8 cellular contexts compared by ENCODE assay signal in genomic region chr9:72364679-72365524, GRCh38. TPM values are rescaled to one million over a fixed set of nuclear protein-coding genes. Genes with fewer than 3 reads are reported as not detected.
A peak's percentile ranks its signal among the peaks of the same experiment; 100 is the strongest.
DNase-seq lines count a peak whose midpoint lies in the region; ATAC-seq and TF ChIP-seq lines count a peak whose summit lies in the region.

Gene ZFAND5 (minus strand): TSS chr9:72365208. CDS start chr9:72360778, 4,430 bp downstream.

- peaks cover 25% of the 10 kb centered on the region for H3K4me1 Mint-ChIP-seq in activated naive CD8-positive, alpha-beta T cell treated with anti-CD3 and anti-CD28 coated beads for 36 hours
- H3K4me1 Mint-ChIP-seq in osteocyte (ENCODE audit: unreplicated experiment) = peaks cover 32% of the 10 kb centered on the region

- H3K9me3 Mint-ChIP-seq in activated naive CD8-positive, alpha-beta T cell treated with anti-CD3 and anti-CD28 coated beads for 36 hours = no peaks in the 10 kb centered on the region
- no peaks in the 10 kb centered on the region for H3K9me3 Mint-ChIP-seq in osteocyte (ENCODE audit: unreplicated experiment)

- no peak for TF ChIP-seq CTCF in GM10248 (IDR thresholded peaks at IDR 0.05; ENCODE audit: control extremely low read depth, extremely low read depth, low read depth, missing control alignments)
- no peak for TF ChIP-seq CTCF in osteocyte (IDR thresholded peaks at IDR 0.05)

- no peaks in the 10 kb centered on the region for H3K27me3 ChIP-seq in thymus (ENCODE audit: control insufficient read depth, insufficient read depth)

- H3K27me3 Mint-ChIP-seq in activated naive CD8-positive, alpha-beta T cell treated with anti-CD3 and anti-CD28 coated beads for 36 hours = no peaks in the 10 kb centered on the region
- no peaks in the 10 kb centered on the region for H3K27me3 Mint-ChIP-seq in osteocyte (ENCODE audit: unreplicated experiment)

- H3K4me3 Mint-ChIP-seq in activated naive CD8-positive, alpha-beta T cell treated with anti-CD3 and anti-CD28 coated beads for 36 hours = peak within 1 kb of the TSS; percentile 92
- peak within 1 kb of the TSS; percentile 95 for H3K4me3 Mint-ChIP-seq in osteocyte (ENCODE audit: unreplicated experiment)

- intact Hi-C loops in head of caudate nucleus (cut with DNase I) = loop anchor here (5.0 kb wide), 1 partner anchor 227 kb away; no protein-coding TSS in a partner anchor

- H3K4me1 ChIP-seq in thymus (ENCODE audit: control insufficient read depth, insufficient read depth, low read length) = peaks cover 5% of the 10 kb centered on the region

- no peaks in the 10 kb centered on the region for H3K9me3 ChIP-seq in thymus (ENCODE audit: control insufficient read depth)

- DNase-seq in GM10248 (ENCODE audit: extremely low spot score) (peak; percentile 97), NCI-H1092 (lab: John Stamatoyannopoulos, UW) (peak; percentile 97), SKM-1 treated with dmso at 0.1 percent for 144 hours (lab: John Stamatoyannopoulos, UW; ENCODE audit: unreplicated experiment) (peak; percentile 76), head of caudate nucleus (peak; percentile 96 to 100 (median 99)), osteocyte (ENCODE audit: extremely low spot score, unreplicated experiment) (peak; percentile 99)
- DNase-seq in activated naive CD8-positive, alpha-beta T cell treated with anti-CD3 and anti-CD28 coated beads for 36 hours = peak; percentile 93

- peaks cover 3% of the 10 kb centered on the region for H3K36me3 ChIP-seq in thymus (ENCODE audit: control insufficient read depth, insufficient read depth)

- POLR2A ChIA-PET in GM10248 (lab: Yijun Ruan, JAX) = interaction anchor here (0.6 to 2.2 kb wide), 15 partner anchors 9 to 458 kb away, joined by 3 to 15 read pairs (median 4); partner anchors contain the start of genes ABHD17B and C9orf85

- H3K4me3 ChIP-seq in thymus (ENCODE audit: low read length) = peak within 1 kb of the TSS; percentile 99

- peak within 1 kb of the TSS; percentile 99 for H3K27ac ChIP-seq in thymus (ENCODE audit: low read depth)

- CTCF ChIA-PET in GM10248 (lab: Yijun Ruan, JAX) = interaction anchor here (0.7 to 1.8 kb wide), 6 partner anchors 10 to 227 kb away, joined by 3 to 8 read pairs (median 4); no protein-coding TSS in a partner anchor

- ATAC-seq in HG02588 (IDR thresholded peaks at IDR 0.05; ENCODE audit: unreplicated experiment) = peak; percentile 77

- H3K36me3 Mint-ChIP-seq in activated naive CD8-positive, alpha-beta T cell treated with anti-CD3 and anti-CD28 coated beads for 36 hours = peaks cover 27% of the 10 kb centered on the region
- H3K36me3 Mint-ChIP-seq in osteocyte (ENCODE audit: unreplicated experiment) = peaks cover 23% of the 10 kb centered on the region

- peak within 1 kb of the TSS; percentile 94 for H3K27ac Mint-ChIP-seq in activated naive CD8-positive, alpha-beta T cell treated with anti-CD3 and anti-CD28 coated beads for 36 hours
- H3K27ac Mint-ChIP-seq in osteocyte (ENCODE audit: unreplicated experiment) = peak within 1 kb of the TSS; percentile 100

- WGBS in thymus = under 1% methylated on average over 110 of the region's 110 CpGs

RNA-seq across cellular contexts. Expression of gene ZFAND5, which starts in this region (rescaled TPM):
- total RNA-seq in activated naive CD8-positive, alpha-beta T cell treated with anti-CD3 and anti-CD28 coated beads for 36 hours = 10 to 100 TPM; 95.2 to 96.0 TPM
- 208 and 233 TPM in 2 replicates for total RNA-seq in osteocyte
- 210 TPM for polyA plus RNA-seq in thymus

Comparison
In these comparisons a context has a peak if more than half of its experiments do, and no peak if none do; other contexts are left out.
1. Peak in every context shown above with its lines: DNase-seq, ATAC-seq, H3K4me3 ChIP-seq and H3K27ac ChIP-seq.